ENCODE assay signal across 25 cellular contexts in genomic region chr10:124027306-124028050, GRCh38.
"Had no signal": no experiment of that assay in that cellular context is flagged by ENCODE, and none has a peak within 500 bp of the region (broad histone marks: within the 10 kb centered on the region; RNA-seq: fewer than 3 reads in every experiment).

No MANE protein-coding gene starts in this region.

- H3K4me3 ChIP-seq: SJCRH30 had no signal

- H3K9ac ChIP-seq: SK-N-SH had no signal

- H3K4me1 Mint-ChIP-seq: activated CD4-positive, alpha-beta memory T cell treated with anti-CD3 and anti-CD28 coated beads, Interleukin-2, amount 10 ng/mL, durations not matched to agents 7 days and 5 days; activated CD4-positive, alpha-beta T cell treated with anti-CD3 and anti-CD28 coated beads for 36 hours; activated naive CD8-positive, alpha-beta T cell treated with anti-CD3 and anti-CD28 coated beads for 36 hours had no signal

- H3K27ac ChIP-seq: RWPE1, SJCRH30, WERI-Rb-1 had no signal

- H3K36me3 Mint-ChIP-seq: activated naive CD4-positive, alpha-beta T cell treated with anti-CD3 and anti-CD28 coated beads, Interleukin-2, amount 10 ng/mL, durations not matched to agents 7 days and 5 days; activated naive CD8-positive, alpha-beta T cell treated with anti-CD3 and anti-CD28 coated beads for 36 hours; IgD-negative memory B cell had no signal

- H3K36me3 ChIP-seq: SJCRH30, WERI-Rb-1 had no signal

- H3K27ac Mint-ChIP-seq: activated CD4-positive, alpha-beta memory T cell treated with anti-CD3 and anti-CD28 coated beads, Interleukin-2, amount 10 ng/mL, durations not matched to agents 7 days and 5 days; activated CD4-positive, alpha-beta T cell treated with anti-CD3 and anti-CD28 coated beads for 36 hours; activated naive CD4-positive, alpha-beta T cell treated with anti-CD3 and anti-CD28 coated beads, Interleukin-2, amount 10 ng/mL, durations not matched to agents 7 days and 5 days; activated naive CD8-positive, alpha-beta T cell treated with anti-CD3 and anti-CD28 coated beads for 36 hours; activated T-helper 2 cell treated with anti-CD3 and anti-CD28 coated beads, Interferon-gamma antibody, Interleukin-2, Interleukin-4, amounts not matched to agents 10 μg/mL and 5 μg/mL and 100 μg/mL, durations not matched to agents 14 hours and 24 hours and 36 hours; IgD-negative memory B cell had no signal

- ATAC-seq: activated CD4-positive, alpha-beta T cell treated with anti-CD3 and anti-CD28 coated beads for 36 hours; Panc1 had no signal

- H3K9me3 ChIP-seq: SJCRH30, SK-N-SH had no signal

- H3K27me3 Mint-ChIP-seq: IgD-negative memory B cell had no signal

- H3K4me3 Mint-ChIP-seq: activated CD4-positive, alpha-beta memory T cell treated with anti-CD3 and anti-CD28 coated beads, Interleukin-2, amount 10 ng/mL, durations not matched to agents 7 days and 5 days; activated CD4-positive, alpha-beta T cell treated with anti-CD3 and anti-CD28 coated beads for 36 hours; activated naive CD4-positive, alpha-beta T cell treated with anti-CD3 and anti-CD28 coated beads, Interleukin-2, amount 10 ng/mL, durations not matched to agents 7 days and 5 days; activated naive CD8-positive, alpha-beta T cell treated with anti-CD3 and anti-CD28 coated beads for 36 hours; IgD-negative memory B cell had no signal

- DNase-seq: activated CD4-positive, alpha-beta memory T cell treated with anti-CD3 and anti-CD28 coated beads, Interleukin-2, amount 10 ng/mL, durations not matched to agents 7 days and 5 days; activated CD4-positive, alpha-beta T cell treated with anti-CD3 and anti-CD28 coated beads for 36 hours; activated CD4-positive, alpha-beta T cell treated with anti-CD3 and anti-CD28 coated beads, Interleukin-2, amount 50 U/mL, for 1 hour; activated gamma-delta T cell treated with Interleukin-2 at 50 U/mL for 16 hours; activated naive CD4-positive, alpha-beta T cell treated with anti-CD3 and anti-CD28 coated beads, Interleukin-2, amount 10 ng/mL, durations not matched to agents 7 days and 5 days; activated naive CD8-positive, alpha-beta T cell treated with anti-CD3 and anti-CD28 coated beads for 36 hours; activated T-cell treated with anti-CD3 and anti-CD28 coated beads for 4 hours; activated T-cell treated with anti-CD3 and anti-CD28 coated beads, Interleukin-2, amount 50 U/mL, for 48 hours; KG1; NCI-H1092 treated with DMSO at 0.1 percent for 48 hours; NCI-H1436; NCI-H2029 treated with DMSO at 0.1 percent for 48 hours; NCI-H510A treated with DMSO at 0.1 percent for 48 hours; NCI-H69; NK-92 treated with Interleukin-12 subunit alpha and Interleukin-12 subunit beta, amount 100 ng/mL, for 24 hours; OCI-M1; Right ventricle myocardium superior; SJCRH30; SK-N-SH; T-helper 1 cell; WERI-Rb-1 had no signal

- H3K27me3 ChIP-seq: SJCRH30 had no signal

- H3K9me3 Mint-ChIP-seq: activated CD4-positive, alpha-beta memory T cell treated with anti-CD3 and anti-CD28 coated beads, Interleukin-2, amount 10 ng/mL, durations not matched to agents 7 days and 5 days; activated naive CD4-positive, alpha-beta T cell treated with anti-CD3 and anti-CD28 coated beads, Interleukin-2, amount 10 ng/mL, durations not matched to agents 7 days and 5 days; activated naive CD8-positive, alpha-beta T cell treated with anti-CD3 and anti-CD28 coated beads for 36 hours; activated T-helper 2 cell treated with anti-CD3 and anti-CD28 coated beads, Interferon-gamma antibody, Interleukin-2, Interleukin-4, amounts not matched to agents 10 μg/mL and 5 μg/mL and 100 μg/mL, durations not matched to agents 14 hours and 24 hours and 36 hours; IgD-negative memory B cell had no signal
